Comparison of ENCODE assay signal across 19 cellular contexts in genomic region chr6:55304747-55305146, GRCh38. TPM values are rescaled to one million over a fixed set of nuclear protein-coding genes. Genes with fewer than 3 reads are reported as not detected.
DNase-seq lines count a peak whose midpoint lies in the region; ATAC-seq and TF ChIP-seq lines count a peak whose summit lies in the region.
"Had no signal": no experiment of that assay in that cellular context is flagged by ENCODE, and none has a peak within 500 bp of the region (broad histone marks: within the 10 kb centered on the region; RNA-seq: fewer than 3 reads in every experiment).

No MANE protein-coding gene starts in this region.

- no peaks in the 10 kb centered on the region for H3K4me1 Mint-ChIP-seq in activated naive CD4-positive, alpha-beta T cell treated with anti-CD3 and anti-CD28 coated beads, Interleukin-2, amount 50 U/mL, for 24 hours
- H3K4me1 Mint-ChIP-seq: B cell had no signal

- H3K4me1 ChIP-seq in upper lobe of right lung, result no peaks in the 10 kb centered on the region
- H3K4me1 ChIP-seq: A549; BLaER1 treated with 17β-estradiol and CSF1 and Interleukin-3, amounts not matched to agents 10 nM and 100 nM; Caco-2 had no signal

- no peaks in the 10 kb centered on the region for H3K36me3 ChIP-seq in upper lobe of right lung
- H3K36me3 ChIP-seq: BLaER1 treated with 17β-estradiol and CSF1 and Interleukin-3, amounts not matched to agents 10 nM and 100 nM had no signal

- no peak overlapping the region for H3K4me3 Mint-ChIP-seq in activated naive CD4-positive, alpha-beta T cell treated with anti-CD3 and anti-CD28 coated beads, Interleukin-2, amount 50 U/mL, for 24 hours
- H3K4me3 Mint-ChIP-seq: B cell; CD4-positive, alpha-beta T cell; CD8-positive, alpha-beta T cell had no signal

- no peak for TF ChIP-seq CTCF in upper lobe of right lung (IDR thresholded peaks at IDR 0.05)

- H3K27ac Mint-ChIP-seq in activated naive CD4-positive, alpha-beta T cell treated with anti-CD3 and anti-CD28 coated beads, Interleukin-2, amount 50 U/mL, for 24 hours, result peak overlapping the region; percentile 4
- H3K27ac Mint-ChIP-seq: B cell; CD4-positive, alpha-beta T cell; CD8-positive, alpha-beta T cell had no signal

- H3K27ac ChIP-seq in upper lobe of right lung, result no peak overlapping the region
- H3K27ac ChIP-seq: 22Rv1; A549; BLaER1 treated with 17β-estradiol and CSF1 and Interleukin-3, amounts not matched to agents 10 nM and 100 nM; C4-2B had no signal

- no peak overlapping the region for H3K4me3 ChIP-seq in upper lobe of right lung
- H3K4me3 ChIP-seq: A549; BLaER1 treated with 17β-estradiol and CSF1 and Interleukin-3, amounts not matched to agents 10 nM and 100 nM had no signal

- H3K9me3 Mint-ChIP-seq in activated naive CD4-positive, alpha-beta T cell treated with anti-CD3 and anti-CD28 coated beads, Interleukin-2, amount 50 U/mL, for 24 hours, result peaks cover 10% of the 10 kb centered on the region

- intact Hi-C loops in upper lobe of right lung (cut with DNase I), result no loop called here

- peak; percentile 46 for ATAC-seq in upper lobe of right lung
- ATAC-seq: A549; CD8-positive, alpha-beta T cell had no signal

- no peaks in the 10 kb centered on the region for H3K27me3 ChIP-seq in upper lobe of right lung
- H3K27me3 ChIP-seq: BLaER1 treated with 17β-estradiol and CSF1 and Interleukin-3, amounts not matched to agents 10 nM and 100 nM had no signal

- no peaks in the 10 kb centered on the region for H3K9me3 ChIP-seq in upper lobe of right lung
- H3K9me3 ChIP-seq: A549; BLaER1 treated with 17β-estradiol and CSF1 and Interleukin-3, amounts not matched to agents 10 nM and 100 nM; Caco-2 had no signal

- DNase-seq in activated naive CD4-positive, alpha-beta T cell (lab: John Stamatoyannopoulos, UW), result no peak
- DNase-seq in amniotic epithelial cell (ENCODE audit: low read depth) (peak; percentile 55), upper lobe of right lung (peak; percentile 63), T-helper 2 cell (no peak), NCI-H146 treated with DMSO at 0.1 percent for 48 hours (lab: John Stamatoyannopoulos, UW; ENCODE audit: unreplicated experiment) (no peak)
- DNase-seq: AML-193; Caco-2; Calu3; CD4-positive, alpha-beta T cell; CD8-positive, alpha-beta T cell; DMS79 treated with DMSO at 0.1 percent for 48 hours; GF-D8 had no signal

- H3K36me3 Mint-ChIP-seq in activated naive CD4-positive, alpha-beta T cell treated with anti-CD3 and anti-CD28 coated beads, Interleukin-2, amount 50 U/mL, for 24 hours, result no peaks in the 10 kb centered on the region
- H3K36me3 Mint-ChIP-seq: CD8-positive, alpha-beta T cell had no signal

- H3K27me3 Mint-ChIP-seq in activated naive CD4-positive, alpha-beta T cell treated with anti-CD3 and anti-CD28 coated beads, Interleukin-2, amount 50 U/mL, for 24 hours, result no peaks in the 10 kb centered on the region
- H3K27me3 Mint-ChIP-seq: B cell; CD4-positive, alpha-beta T cell had no signal

RNA-seq across cellular contexts. Expression of gene GFRAL, which starts 22.5 kb away (rescaled TPM):
- total RNA-seq in upper lobe of right lung, result not detected
- total RNA-seq: A172; B cell; Caco-2; Calu3; CD4-positive, alpha-beta T cell; CD8-positive, alpha-beta T cell had no signal

Comparison
In these comparisons a context has a peak if more than half of its experiments do, and no peak if none do; other contexts are left out.
1. DNase-seq: peak in amniotic epithelial cell (single experiment) and upper lobe of right lung (single experiment); none in activated naive CD4-positive, alpha-beta T cell (0 of 4), T-helper 2 cell (0 of 5) and NCI-H146 treated with DMSO at 0.1 percent for 48 hours (single experiment).